ENCODE assay signal across 10 cellular contexts in genomic region chr11:86523738-86524602, GRCh38.
DNase-seq lines count a peak whose midpoint lies in the region; ATAC-seq and TF ChIP-seq lines count a peak whose summit lies in the region.
"Had no signal": no experiment of that assay in that cellular context is flagged by ENCODE, and none has a peak within 500 bp of the region (broad histone marks: within the 10 kb centered on the region; RNA-seq: fewer than 3 reads in every experiment).

No MANE protein-coding gene starts in this region.

- H3K36me3 Mint-ChIP-seq in chondrocyte (ENCODE audit: low read depth) = peaks cover 15% of the 10 kb centered on the region

- in situ Hi-C loops in ACHN (cut with HindIII; ENCODE audit: low pct_ligation_motif_present, low pct_unique_long_range_greater_than_20kb, low sequenced_read_pairs) = no loop called here

- H3K36me3 ChIP-seq in mucosa of descending colon (ENCODE audit: low read depth) = no peaks in the 10 kb centered on the region

- peaks cover 29% of the 10 kb centered on the region for H3K9me3 Mint-ChIP-seq in chondrocyte (ENCODE audit: low read depth)

- TF ChIP-seq CTCF in chondrocyte (IDR thresholded peaks at IDR 0.05) (no peak), mucosa of descending colon (IDR thresholded peaks at IDR 0.05) (no peak)

- H3K9me3 ChIP-seq in mucosa of descending colon = peaks cover 5% of the 10 kb centered on the region

- ATAC-seq in mucosa of descending colon = peak; percentile 60

- H3K4me1 ChIP-seq in mucosa of descending colon (ENCODE audit: low read depth) = peaks cover 7% of the 10 kb centered on the region

- peak overlapping the region; percentile 90 for H3K27ac Mint-ChIP-seq in chondrocyte (ENCODE audit: unreplicated experiment)

- no peak overlapping the region for H3K4me3 ChIP-seq in mucosa of descending colon

- H3K4me1 Mint-ChIP-seq in chondrocyte (ENCODE audit: low read depth) = peaks cover 47% of the 10 kb centered on the region

- intact Hi-C loops in mucosa of descending colon (cut with DNase I, micrococcal nuclease) = no loop called here
- intact Hi-C loops in posterior cingulate gyrus (cut with DNase I) = no loop called here

- peak overlapping the region; percentile 23 for H3K4me3 Mint-ChIP-seq in chondrocyte (ENCODE audit: unreplicated experiment)

- peak; percentile 77 for DNase-seq in ACHN
- peak; percentile 34 for DNase-seq in HuH-7.5 (ENCODE audit: low spot score)
- DNase-seq in chondrocyte (ENCODE audit: low spot score) = no peak
- no peak for DNase-seq in mucosa of descending colon
- no peak for DNase-seq in posterior cingulate gyrus
- DNase-seq in KG1 (lab: John Stamatoyannopoulos, UW) = no peak
- DNase-seq in GOT3 (lab: John Stamatoyannopoulos, UW) = no peak
- no peak for DNase-seq in retina
- DNase-seq: cortex of kidney, NCI-H2029 had no signal

- no peaks in the 10 kb centered on the region for H3K27me3 Mint-ChIP-seq in chondrocyte (ENCODE audit: low read depth)

Comparison
In these comparisons a context has a peak if more than half of its experiments do, and no peak if none do; other contexts are left out.
1. DNase-seq: peak in ACHN (single experiment) and HuH-7.5 (single experiment); none in chondrocyte (single experiment), mucosa of descending colon (0 of 3), posterior cingulate gyrus (0 of 10), KG1 (single experiment), GOT3 (single experiment) and retina (single experiment).